8 cellular contexts compared by ENCODE assay signal in the genomic region with DNA sequence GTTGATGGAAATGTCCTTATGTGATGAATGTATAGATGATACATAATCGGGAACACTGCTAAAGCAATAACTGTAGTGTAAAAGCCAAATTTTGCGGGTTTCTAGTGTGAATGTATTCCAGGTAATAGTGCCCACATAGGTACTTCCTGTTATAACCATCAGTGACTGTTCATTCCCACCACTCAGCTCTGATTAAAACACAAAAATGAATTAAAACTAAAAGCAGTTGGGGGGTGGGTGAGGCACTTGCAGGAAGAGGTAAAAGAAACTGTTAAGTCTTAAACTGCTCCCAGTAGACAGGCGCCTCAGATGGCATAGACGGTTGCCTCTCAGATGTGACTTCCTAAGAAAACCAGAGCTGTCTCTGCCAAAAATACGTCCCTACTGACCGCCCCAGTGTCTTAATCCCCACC. TPM values are rescaled to one million over a fixed set of nuclear protein-coding genes. Genes with fewer than 3 reads are reported as not detected.
DNase-seq lines count a peak whose midpoint lies in the region; TF ChIP-seq lines count a peak whose summit lies in the region.

No MANE protein-coding gene starts in this region.

- peaks cover 37% of the 10 kb centered on the region for H3K79me2 ChIP-seq in PC-9 (ENCODE audit: low read depth)

- H3K36me3 ChIP-seq in GM06990 (ENCODE audit: control insufficient read depth, insufficient read depth, low read length) (no peaks in the 10 kb centered on the region), PC-9 (ENCODE audit: low read depth) (no peaks in the 10 kb centered on the region), duodenal mucosa (ENCODE audit: control insufficient read depth in 1 of 2, insufficient read depth in 2 of 2, low read length in 2 of 2) (no peaks in the 10 kb centered on the region)

- POLR2A ChIA-PET in PC-9 (lab: Charles Lee; ENCODE audit: unreplicated experiment): no interaction called here

- peak overlapping the region; percentile 88 for H3K4me2 ChIP-seq in PC-9

- intact Hi-C loops in PC-9 (cut with micrococcal nuclease; ENCODE audit: unreplicated experiment): loop anchor here (1.0 to 2.0 kb wide), 4 partner anchors 26 to 276 kb away; a partner anchor contains a TSS

- peaks cover 39% of the 10 kb centered on the region for H3K4me1 ChIP-seq in PC-9 (replicated peaks; ENCODE audit: insufficient read depth)
- peaks cover 5 to 25% of the 10 kb centered on the region in 2 donors for H3K4me1 ChIP-seq in duodenal mucosa (ENCODE audit: control insufficient read depth in 1 of 2, insufficient read depth in 2 of 2, low read length in 2 of 2)

- CTCF ChIA-PET in PC-9 (lab: Charles Lee): no interaction called here

- H4K20me1 ChIP-seq in PC-9 (ENCODE audit: insufficient read depth): no peaks in the 10 kb centered on the region

- H2AFZ ChIP-seq in PC-9: peak overlapping the region; percentile 87

- H3K4me3 ChIP-seq in GM06990 (replicated peaks; ENCODE audit: low read depth, low read length) (peak overlapping the region; percentile 76), PC-9 (peak overlapping the region; percentile 70), duodenal mucosa (ENCODE audit: low read depth in 1 of 2, low read length in 2 of 2) (peak overlapping the region; percentile 86 to 88)

- no peaks in the 10 kb centered on the region; the same call in 1 of the 2 replicates for H3K9me2 ChIP-seq in PC-9 (ENCODE audit: insufficient read depth)

- peaks cover 10% of the 10 kb centered on the region; the same call in 1 of the 2 replicates for H3F3A ChIP-seq in PC-9 (ENCODE audit: insufficient read depth, low read depth)

- H3K27me3 ChIP-seq in GM06990 (replicated peaks; ENCODE audit: control insufficient read depth, insufficient read depth, low read length) (no peaks in the 10 kb centered on the region), PC-9 (ENCODE audit: insufficient read depth, low read depth) (no peaks in the 10 kb centered on the region), duodenal mucosa (ENCODE audit: control insufficient read depth in 1 of 2, insufficient read depth in 2 of 2, low read length in 2 of 2) (no peaks in the 10 kb centered on the region)

- H3K27ac ChIP-seq in PC-9 (peak overlapping the region; percentile 79), duodenal mucosa (ENCODE audit: low read depth, low read length) (no peak overlapping the region)

- H3K9me3 ChIP-seq in PC-9 (ENCODE audit: insufficient read depth, low read depth) (no peaks in the 10 kb centered on the region), duodenal mucosa (ENCODE audit: control insufficient read depth in 1 of 2, low read length in 2 of 2) (no peaks in the 10 kb centered on the region)

- TF ChIP-seq CTCF in GM06990 (IDR thresholded peaks at IDR 0.05; ENCODE audit: insufficient read depth, low read length, poor library complexity, severe bottlenecking) (no peak), PC-9 (conservative IDR thresholded peaks at IDR 0.05) (no peak)

- DNase-seq in GM06990 (ENCODE audit: extremely low read depth, insufficient read length) (no peak), PC-9 (no peak), retina (peak; percentile 20), iPS-NIHi7 (ENCODE audit: extremely low spot score) (no peak), T1000 (lab: John Stamatoyannopoulos, UW) (no peak), COLO668 (lab: John Stamatoyannopoulos, UW; ENCODE audit: unreplicated experiment) (no peak), occipital lobe (lab: John Stamatoyannopoulos, UW) (no peak)

- peak overlapping the region; percentile 87 to 99 for H3K9ac ChIP-seq in duodenal mucosa (ENCODE audit: low read depth in 1 of 2, low read length in 2 of 2)

- no TSS peak for BruUV-seq in PC-9 (replicated peaks; lab: Mats Ljungman, UMichigan)

RNA-seq across cellular contexts. Expression of a gene that starts 0.9 kb away (rescaled TPM):
- total RNA-seq in PC-9 (2021) (27.1 and 33.6 TPM in 2 replicates), occipital lobe (5.5 TPM)
